ENCODE assay signal across 33 cellular contexts in the genomic region with DNA sequence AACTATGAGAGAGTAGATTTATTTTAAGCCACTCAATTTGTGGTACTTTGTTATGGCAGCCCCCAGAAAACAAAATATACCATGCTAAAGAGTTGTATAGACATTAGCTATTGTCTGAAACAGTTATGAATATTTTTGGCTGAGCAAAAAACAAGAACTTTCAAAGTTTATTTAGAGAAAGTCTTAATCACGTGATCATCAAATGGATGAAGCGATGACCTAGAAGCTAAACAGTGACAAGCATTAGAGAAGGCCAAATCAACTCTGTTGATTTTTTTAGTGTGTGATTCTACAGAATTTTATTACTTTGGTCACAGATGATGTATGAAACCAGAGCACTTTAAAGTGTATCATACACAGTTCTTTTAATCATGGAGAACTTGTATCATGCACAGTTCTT.
"Had no signal": no experiment of that assay in that cellular context is flagged by ENCODE, and none has a peak within 500 bp of the region (broad histone marks: within the 10 kb centered on the region; RNA-seq: fewer than 3 reads in every experiment).

No MANE protein-coding gene starts in this region.

- H3K27ac ChIP-seq: adrenal gland, ascending aorta, body of pancreas, brain microvascular endothelial cell, breast epithelium, cardiac muscle cell had no signal

- FAIRE-seq: astrocyte, bronchial epithelial cell had no signal

- H3K27me3 ChIP-seq: adrenal gland, ascending aorta, body of pancreas, brain microvascular endothelial cell, breast epithelium, cardiac muscle cell had no signal

- DNase-seq: activated effector memory CD4-positive, alpha-beta T cell treated with anti-CD3 and anti-CD28 coated beads, Interleukin-2, amount 50 U/mL, for 16 hours; activated effector memory CD4-positive, alpha-beta T cell treated with Interleukin-2 at 50 U/mL for 16 hours; activated gamma-delta T cell; activated gamma-delta T cell treated with Interleukin-2 at 50 U/mL for 16 hours; activated naive CD4-positive, alpha-beta T cell; activated naive CD4-positive, alpha-beta T cell treated with anti-CD3 and anti-CD28 coated beads for 36 hours; activated naive CD4-positive, alpha-beta T cell treated with anti-CD3 and anti-CD28 coated beads, Interleukin-2, amount 10 ng/mL, durations not matched to agents 7 days and 5 days; activated naive CD4-positive, alpha-beta T cell treated with anti-CD3 and anti-CD28 coated beads, Interleukin-2, amount 50 U/mL, for 16 hours; activated naive CD4-positive, alpha-beta T cell treated with Interleukin-2 at 50 U/mL for 16 hours; activated naive CD8-positive, alpha-beta T cell treated with anti-CD3 and anti-CD28 coated beads for 36 hours; activated naive CD8-positive, alpha-beta T cell treated with anti-CD3 and anti-CD28 coated beads, Interleukin-2, amount 10 ng/mL, durations not matched to agents 7 days and 5 days; activated naive CD8-positive, alpha-beta T cell treated with anti-CD3 and anti-CD28 coated beads, Interleukin-2, amount 50 U/mL, for 24 hours; activated T-cell treated with anti-CD3 and anti-CD28 coated beads, Interleukin-2, amount 50 U/mL, for 1 hour; activated T-cell treated with anti-CD3 and anti-CD28 coated beads, Interleukin-2, amount 50 U/mL, for 24 hours; activated T-cell treated with anti-CD3 and anti-CD28 coated beads, Interleukin-2, amount 50 U/mL, for 4 hours; activated T-cell treated with anti-CD3 and anti-CD28 coated beads, Interleukin-2, amount 50 U/mL, for 48 hours; activated T-cell treated with anti-CD3 and anti-CD28 coated beads, Interleukin-2, amount 50 U/mL, for 72 hours; adrenal gland; amniotic stem cell; anterior cingulate cortex; aorta; body of pancreas; brain microvascular endothelial cell; caudate nucleus; central memory CD4-positive, alpha-beta T cell; cerebellar nuclear complex had no signal

- H3K36me3 ChIP-seq: adrenal gland, ascending aorta, brain microvascular endothelial cell, breast epithelium, cardiac muscle cell had no signal

- ATAC-seq: activated naive CD4-positive, alpha-beta T cell treated with anti-CD3 and anti-CD28 coated beads, Interleukin-2, amount 50 U/mL, for 72 hours; activated naive CD8-positive, alpha-beta T cell treated with anti-CD3 and anti-CD28 coated beads, Interleukin-2, amount 50 U/mL, for 24 hours; activated T-cell treated with anti-CD3 and anti-CD28 coated beads, Interleukin-2, amount 50 U/mL, for 4 hours; activated T-cell treated with anti-CD3 and anti-CD28 coated beads, Interleukin-2, amount 50 U/mL, for 72 hours; activated T-helper 17 cell treated with anti-CD3 and anti-CD28 coated beads, Interleukin-2, amount 50 U/mL, for 72 hours; body of pancreas had no signal

- H3K4me1 ChIP-seq: adrenal gland, ascending aorta, body of pancreas, breast epithelium had no signal

- H3K9me3 ChIP-seq: adrenal gland, ascending aorta, body of pancreas, breast epithelium had no signal

- H3K4me3 ChIP-seq: adrenal gland, ascending aorta, body of pancreas, breast epithelium, cardiac muscle cell had no signal
